ENCODE assay signal across 1 cellular context in the genomic region with DNA sequence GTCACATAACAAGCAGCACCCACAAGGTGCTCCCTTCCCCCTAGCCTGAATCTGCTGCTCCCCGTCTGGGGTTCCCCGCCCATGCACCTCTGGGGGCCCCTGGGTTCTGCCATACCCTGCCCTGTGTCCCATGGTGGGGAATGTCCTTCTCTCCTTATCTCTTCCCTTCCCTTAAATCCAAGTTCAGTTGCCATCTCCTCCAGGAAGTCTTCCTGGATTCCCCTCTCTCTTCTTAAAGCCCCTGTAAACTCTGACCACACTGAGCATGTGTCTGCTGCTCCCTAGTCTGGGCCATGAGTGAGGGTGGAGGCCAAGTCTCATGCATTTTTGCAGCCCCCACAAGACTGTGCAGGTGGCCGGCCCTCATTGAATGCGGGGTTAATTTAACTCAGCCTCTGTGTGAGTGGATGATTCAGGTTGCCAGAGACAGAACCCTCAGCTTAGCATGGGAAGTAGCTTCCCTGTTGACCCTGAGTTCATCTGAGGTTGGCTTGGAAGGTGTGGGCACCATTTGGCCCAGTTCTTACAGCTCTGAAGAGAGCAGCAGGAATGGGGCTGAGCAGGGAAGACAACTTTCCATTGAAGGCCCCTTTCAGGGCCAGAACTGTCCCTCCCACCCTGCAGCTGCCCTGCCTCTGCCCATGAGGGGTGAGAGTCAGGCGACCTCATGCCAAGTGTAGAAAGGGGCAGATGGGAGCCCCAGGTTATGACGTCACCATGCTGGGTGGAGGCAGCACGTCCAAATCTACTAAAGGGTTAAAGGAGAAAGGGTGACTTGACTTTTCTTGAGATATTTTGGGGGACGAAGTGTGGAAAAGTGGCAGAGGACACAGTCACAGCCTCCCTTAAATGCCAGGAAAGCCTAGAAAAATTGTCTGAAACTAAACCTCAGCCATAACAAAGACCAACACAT.
TF ChIP-seq lines count a peak whose summit lies in the region.

A gene with protein sequence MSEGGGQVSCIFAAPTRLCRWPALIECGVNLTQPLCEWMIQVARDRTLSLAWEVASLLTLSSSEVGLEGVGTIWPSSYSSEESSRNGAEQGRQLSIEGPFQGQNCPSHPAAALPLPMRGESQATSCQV (plus strand): TSS at position 264 of the 913 bp plus-strand sequence. CDS start 30 bp downstream, at position 294.

TF ChIP-seq in K562, 482 proteins besides CTCF, POLR2A, EP300 and RAD21 (continued from another document):
- TF ChIP-seq, protein P1, sequence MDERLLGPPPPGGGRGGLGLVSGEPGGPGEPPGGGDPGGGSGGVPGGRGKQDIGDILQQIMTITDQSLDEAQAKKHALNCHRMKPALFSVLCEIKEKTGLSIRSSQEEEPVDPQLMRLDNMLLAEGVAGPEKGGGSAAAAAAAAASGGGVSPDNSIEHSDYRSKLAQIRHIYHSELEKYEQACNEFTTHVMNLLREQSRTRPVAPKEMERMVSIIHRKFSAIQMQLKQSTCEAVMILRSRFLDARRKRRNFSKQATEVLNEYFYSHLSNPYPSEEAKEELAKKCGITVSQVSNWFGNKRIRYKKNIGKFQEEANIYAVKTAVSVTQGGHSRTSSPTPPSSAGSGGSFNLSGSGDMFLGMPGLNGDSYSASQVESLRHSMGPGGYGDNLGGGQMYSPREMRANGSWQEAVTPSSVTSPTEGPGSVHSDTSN (CRISPR knock-in tag; IDR thresholded peaks at IDR 0.05; ENCODE audit: low read depth) = no peak
- TF ChIP-seq, protein P1 (tag; conservative IDR thresholded peaks at IDR 0.05; ENCODE audit: low read depth) = no peak
- TF ChIP-seq ATF1 (CRISPR knock-in tag; IDR thresholded peaks at IDR 0.05) (no peak), ATF1 (tag; IDR thresholded peaks at IDR 0.05) (peak; percentile 21; the same call in 1 of the 2 replicates), GTF3C2 (IDR thresholded peaks at IDR 0.05; ENCODE audit: borderline replicate concordance, extremely low read depth, insufficient read length) (peak; percentile 9)
TF ChIP-seq in K562: peak in this region for 6.
